ENCODE assay signal across 9 cellular contexts in genomic region chr18:22346968-22347611, GRCh38.
DNase-seq lines count a peak whose midpoint lies in the region; ATAC-seq, FAIRE-seq and TF ChIP-seq lines count a peak whose summit lies in the region.
"Had no signal": no experiment of that assay in that cellular context is flagged by ENCODE, and none has a peak within 500 bp of the region (broad histone marks: within the 10 kb centered on the region; RNA-seq: fewer than 3 reads in every experiment).

No MANE protein-coding gene starts in this region.

- no peak for TF ChIP-seq RAD21 in H1 (IDR thresholded peaks at IDR 0.05 in 1 of 2, conservative IDR thresholded peaks at IDR 0.05 in 1 of 2; ENCODE audit: low read depth in 2 of 2, low read length in 2 of 2)

- H3K4ac ChIP-seq in H1 (replicated peaks; ENCODE audit: insufficient read length, low read depth, low read length), result no peak overlapping the region

- TF ChIP-seq CTCF in H1 (IDR thresholded peaks at IDR 0.05; ENCODE audit: control extremely low read depth in 1 of 3, insufficient read depth in 1 of 3, low read depth in 1 of 3, low read length in 3 of 3) (no peak), mesothelial cell of epicardium (IDR thresholded peaks at IDR 0.05; ENCODE audit: unreplicated experiment) (no peak), vagina (IDR thresholded peaks at IDR 0.05) (no peak)

- H3K27me3 Mint-ChIP-seq in activated T-cell treated with anti-CD3 and anti-CD28 coated beads, Interleukin-2, amount 50 U/mL, for 72 hours (ENCODE audit: low read depth), result peaks cover 40% of the 10 kb centered on the region
- H3K27me3 Mint-ChIP-seq in mesothelial cell of epicardium (ENCODE audit: low read depth), result no peaks in the 10 kb centered on the region
- H3K27me3 Mint-ChIP-seq in activated CD4-positive, alpha-beta T cell treated with anti-CD3 and anti-CD28 coated beads for 36 hours, result peaks cover 38% of the 10 kb centered on the region

- H3K4me3 Mint-ChIP-seq in activated T-cell treated with anti-CD3 and anti-CD28 coated beads, Interleukin-2, amount 50 U/mL, for 72 hours, result peak overlapping the region; percentile 65 to 76
- H3K4me3 Mint-ChIP-seq in mesothelial cell of epicardium, result peak overlapping the region; percentile 77
- no peak overlapping the region for H3K4me3 Mint-ChIP-seq in activated CD4-positive, alpha-beta T cell treated with anti-CD3 and anti-CD28 coated beads for 36 hours

- intact Hi-C loops in vagina (cut with DNase I), result loop anchor here (2.0 kb wide), 1 partner anchor 214 kb away; no protein-coding TSS in a partner anchor
- intact Hi-C loops in activated CD4-positive, alpha-beta T cell treated with anti-CD3 and anti-CD28 coated beads for 36 hours (cut with DNase I, micrococcal nuclease), result loop anchor here in 1 of 2 experiments (10.0 kb wide), 1 partner anchor 172 kb away; no protein-coding TSS in a partner anchor

- no peaks in the 10 kb centered on the region for H3K36me3 ChIP-seq in H1 (ENCODE audit: control insufficient read depth in 2 of 4, insufficient read depth in 4 of 4, low read length in 3 of 4)
- H3K36me3 ChIP-seq in vagina, result no peaks in the 10 kb centered on the region

- H3K9me3 ChIP-seq in H1 (ENCODE audit: insufficient read depth in 2 of 2, low read depth in 1 of 2, low read length in 1 of 2) (no peaks in the 10 kb centered on the region), vagina (no peaks in the 10 kb centered on the region)

- peak overlapping the region; percentile 63 to 81 for H3K4me2 ChIP-seq in H1 (ENCODE audit: insufficient read depth in 1 of 2, low read depth in 2 of 2, low read length in 2 of 2)

- peaks cover 0 to 23% (median 5%) of the 10 kb centered on the region in 4 experiments; a peak in 4 of 7 replicates for H3K4me1 ChIP-seq in H1 (replicated peaks in 1 of 4; ENCODE audit: control insufficient read depth in 3 of 4, insufficient read depth in 4 of 4, low read length in 3 of 4)
- H3K4me1 ChIP-seq in vagina, result peaks cover 18% of the 10 kb centered on the region

- POLR2A ChIA-PET in H1 (lab: Charles Lee; ENCODE audit: partially characterized antibody), result interaction anchor here (1.1 to 1.2 kb wide), 2 partner anchors 15 to 16 kb away, joined by 4 to 5 read pairs; no protein-coding TSS in a partner anchor
- POLR2A ChIA-PET in activated CD4-positive, alpha-beta T cell treated with anti-CD3 and anti-CD28 coated beads for 36 hours (lab: Charles Lee), result no interaction called here

- no peak overlapping the region for H3K23ac ChIP-seq in H1 (ENCODE audit: insufficient read length)

- H3K79me2 ChIP-seq in H1 (ENCODE audit: control insufficient read depth in 1 of 2, insufficient read depth in 2 of 2, low read length in 2 of 2), result no peaks in the 10 kb centered on the region

- no peaks in the 10 kb centered on the region for H3K9me3 Mint-ChIP-seq in activated T-cell treated with anti-CD3 and anti-CD28 coated beads, Interleukin-2, amount 50 U/mL, for 72 hours
- H3K9me3 Mint-ChIP-seq in mesothelial cell of epicardium, result no peaks in the 10 kb centered on the region
- H3K9me3 Mint-ChIP-seq in activated CD4-positive, alpha-beta T cell treated with anti-CD3 and anti-CD28 coated beads for 36 hours (ENCODE audit: low read depth), result no peaks in the 10 kb centered on the region

- no peak for ATAC-seq in activated T-cell treated with anti-CD3 and anti-CD28 coated beads, Interleukin-2, amount 50 U/mL, for 72 hours (replicated peaks in 1 of 2)
- no peak for ATAC-seq in activated CD4-positive, alpha-beta T cell treated with anti-CD3 and anti-CD28 coated beads for 36 hours

- DNase-seq in activated T-cell treated with anti-CD3 and anti-CD28 coated beads, Interleukin-2, amount 50 U/mL, for 72 hours, result no peak
- DNase-seq in activated T-cell treated with anti-CD3 and anti-CD28 coated beads for 4 hours (no peak), H1 (ENCODE audit: low read depth in 1 of 2, low spot score in 2 of 2) (peak in 1 of 2 experiments; percentile 64), mesothelial cell of epicardium (ENCODE audit: low spot score in 2 of 2, unreplicated experiment in 2 of 2) (no peak), vagina (ENCODE audit: extremely low spot score in 2 of 2) (peak in 1 of 2 donors; percentile 87), SHP77 (lab: John Stamatoyannopoulos, UW) (no peak), H54 (ENCODE audit: insufficient read length, low spot score) (no peak)
- DNase-seq in activated CD4-positive, alpha-beta T cell treated with anti-CD3 and anti-CD28 coated beads for 36 hours, result no peak
- DNase-seq: NCI-H2171 treated with DMSO at 0.1 percent for 48 hours had no signal

- H4K91ac ChIP-seq in H1 (replicated peaks; ENCODE audit: insufficient read length, low read length), result no peak overlapping the region

- H3K27ac ChIP-seq in H1 (ENCODE audit: low read depth, low read length), result no peak overlapping the region
- peak overlapping the region; percentile 35 for H3K27ac ChIP-seq in vagina

- peaks cover 3 to 11% of the 10 kb centered on the region in 2 experiments for H4K20me1 ChIP-seq in H1 (replicated peaks in 1 of 2; ENCODE audit: control insufficient read depth in 1 of 2, insufficient read depth in 2 of 2, low read length in 2 of 2)

- no peak overlapping the region for H4K8ac ChIP-seq in H1 (ENCODE audit: extremely low read depth, insufficient read depth, low read length)

- no peak overlapping the region for H2BK12ac ChIP-seq in H1 (ENCODE audit: low read depth, low read length)

- no peak overlapping the region for H2BK15ac ChIP-seq in H1 (ENCODE audit: low read length)

- no peak overlapping the region for H2BK120ac ChIP-seq in H1 (replicated peaks; ENCODE audit: low read depth, low read length)

- H2BK5ac ChIP-seq in H1 (ENCODE audit: low read depth, low read length), result no peak overlapping the region

- H3K27me3 ChIP-seq in H1 (replicated peaks in 1 of 4; ENCODE audit: control insufficient read depth in 3 of 4, extremely low read depth in 1 of 4, insufficient read depth in 3 of 4, low read length in 3 of 4) (peaks cover 24 to 66% (median 59%) of the 10 kb centered on the region in 4 experiments), vagina (no peaks in the 10 kb centered on the region)

- peaks cover 33% of the 10 kb centered on the region for H3K4me1 Mint-ChIP-seq in activated T-cell treated with anti-CD3 and anti-CD28 coated beads, Interleukin-2, amount 50 U/mL, for 72 hours (ENCODE audit: low read depth)
- H3K4me1 Mint-ChIP-seq in mesothelial cell of epicardium, result peaks cover 80% of the 10 kb centered on the region
- peaks cover 6% of the 10 kb centered on the region for H3K4me1 Mint-ChIP-seq in activated CD4-positive, alpha-beta T cell treated with anti-CD3 and anti-CD28 coated beads for 36 hours

- CTCF ChIA-PET in H1 (lab: Charles Lee; ENCODE audit: partially characterized antibody), result interaction anchor here (0.8 to 1.4 kb wide), 3 partner anchors 14 to 59 kb away, joined by 3 to 6 read pairs (median 5); no protein-coding TSS in a partner anchor
- CTCF ChIA-PET in activated CD4-positive, alpha-beta T cell treated with anti-CD3 and anti-CD28 coated beads for 36 hours (lab: Charles Lee), result no interaction called here

- FAIRE-seq in H1 (lab: Jason Lieb, UNC) (no peak), H54 (lab: Jason Lieb, UNC) (no peak)

- H3K9ac ChIP-seq in H1 (replicated peaks in 1 of 4; ENCODE audit: extremely low read depth in 1 of 4, low read depth in 3 of 4, low read length in 3 of 4), result no peak overlapping the region; a peak in 1 of 7 replicates

- H4K5ac ChIP-seq in H1 (ENCODE audit: insufficient read length, low read depth, low read length), result no peak overlapping the region

- H2AK5ac ChIP-seq in H1 (ENCODE audit: low read depth, low read length), result no peak overlapping the region

- H3K18ac ChIP-seq in H1 (ENCODE audit: extremely low read depth, low read length), result no peak overlapping the region

- no peaks in the 10 kb centered on the region for H3K36me3 Mint-ChIP-seq in activated T-cell treated with anti-CD3 and anti-CD28 coated beads, Interleukin-2, amount 50 U/mL, for 72 hours (ENCODE audit: insufficient read depth in 2 of 2)
- H3K36me3 Mint-ChIP-seq in mesothelial cell of epicardium, result no peaks in the 10 kb centered on the region
- H3K36me3 Mint-ChIP-seq in activated CD4-positive, alpha-beta T cell treated with anti-CD3 and anti-CD28 coated beads for 36 hours (ENCODE audit: low read depth), result no peaks in the 10 kb centered on the region

- WGBS in H1 (ENCODE audit: extremely low coverage in 1 of 2, insufficient coverage in 1 of 2, insufficient read length in 1 of 2, insufficient replicate concordance in 2 of 2, low coverage in 1 of 2, low lambda C conversion rate in 2 of 2, missing lambda C conversion rate in 1 of 2), 2 experiments, result 5% methylated on average over 15 of the region's 15 CpGs; no CpG with 5 or more reads in 1 of the 2 experiments

- H3K56ac ChIP-seq in H1 (replicated peaks; ENCODE audit: insufficient read length, low read depth, low read length), result no peak overlapping the region

- H3K23me2 ChIP-seq in H1 (ENCODE audit: low read depth, low read length), result peaks cover 11% of the 10 kb centered on the region

- no peak overlapping the region for H2BK20ac ChIP-seq in H1 (ENCODE audit: low read length)

- H3K14ac ChIP-seq in H1 (ENCODE audit: insufficient read length), result no peak overlapping the region

- H3K4me3 ChIP-seq in H1 (ENCODE audit: extremely low read depth in 1 of 4, insufficient read depth in 2 of 4, low read depth in 3 of 4, low read length in 4 of 4) (peak overlapping the region in 2 of 4 experiments; percentile 21 to 36; a peak in 5 of 8 replicates), vagina (no peak overlapping the region)

- no peak overlapping the region for H3K27ac Mint-ChIP-seq in activated T-cell treated with anti-CD3 and anti-CD28 coated beads, Interleukin-2, amount 50 U/mL, for 72 hours
- peak overlapping the region; percentile 98 for H3K27ac Mint-ChIP-seq in mesothelial cell of epicardium
- no peak overlapping the region for H3K27ac Mint-ChIP-seq in activated CD4-positive, alpha-beta T cell treated with anti-CD3 and anti-CD28 coated beads for 36 hours

- no peak overlapping the region for H2AFZ ChIP-seq in H1 (ENCODE audit: low read length)

- TF ChIP-seq POLR2A in H1 (IDR thresholded peaks at IDR 0.05; ENCODE audit: control extremely low read depth in 1 of 2, low read depth in 2 of 2, low read length in 2 of 2) (no peak), vagina (IDR thresholded peaks at IDR 0.05) (no peak), H54 (IDR thresholded peaks at IDR 0.05; ENCODE audit: low read depth, low read length) (no peak)

- no peaks in the 10 kb centered on the region for H3K79me1 ChIP-seq in H1 (ENCODE audit: low read depth, low read length)

- no peak for TF ChIP-seq EP300 in H1 (IDR thresholded peaks at IDR 0.05; ENCODE audit: borderline replicate concordance in 1 of 2, low read depth in 2 of 2, low read length in 2 of 2)

TF ChIP-seq in H1, 55 proteins besides CTCF, POLR2A, EP300 and RAD21:
- TF ChIP-seq RNF2 (IDR thresholded peaks at IDR 0.05; ENCODE audit: borderline replicate concordance, low read depth, low read length, missing control alignments, poor library complexity, severe bottlenecking), result peak; percentile 42
- TF ChIP-seq CTBP2 (IDR thresholded peaks at IDR 0.05; ENCODE audit: borderline replicate concordance, insufficient read depth, insufficient read length, low read length), result peak; percentile 41
- no peak for TF ChIP-seq BRCA1 (IDR thresholded peaks at IDR 0.05; ENCODE audit: low read depth, low read length)
TF ChIP-seq in H1: peak in this region for 2.
